1 cellular context compared by ENCODE assay signal in genomic region chr12:120705618-120706017, GRCh38.
TF ChIP-seq lines count a peak whose summit lies in the region.

No MANE protein-coding gene starts in this region.

TF ChIP-seq in GM23338, 12 proteins besides CTCF, POLR2A, EP300 and RAD21 (continued from another document):
- TF ChIP-seq REST (IDR thresholded peaks at IDR 0.05; ENCODE audit: unreplicated experiment) = no peak
